In genomic region chr18:37546023-37546537, GRCh38 we compare ENCODE assay signal across 18 cellular contexts. TPM values are rescaled to one million over a fixed set of nuclear protein-coding genes. Genes with fewer than 3 reads are reported as not detected.
A peak's percentile ranks its signal among the peaks of the same experiment; 100 is the strongest.
DNase-seq lines count a peak whose midpoint lies in the region; ATAC-seq, FAIRE-seq and TF ChIP-seq lines count a peak whose summit lies in the region.
"Had no signal": no experiment of that assay in that cellular context is flagged by ENCODE, and none has a peak within 500 bp of the region (broad histone marks: within the 10 kb centered on the region; RNA-seq: fewer than 3 reads in every experiment).

No MANE protein-coding gene starts in this region.

- H3K36me3 ChIP-seq in BLaER1 treated with 17β-estradiol and CSF1 and Interleukin-3, amounts not matched to agents 10 nM and 100 nM = no peaks in the 10 kb centered on the region
- H3K36me3 ChIP-seq in H1 (ENCODE audit: control insufficient read depth in 2 of 4, insufficient read depth in 4 of 4, low read length in 3 of 4) (no peaks in the 10 kb centered on the region), neuronal stem cell (replicated peaks in 1 of 2; ENCODE audit: control insufficient read depth in 2 of 2, insufficient read depth in 2 of 2, low read length in 2 of 2) (no peaks in the 10 kb centered on the region), upper lobe of right lung (no peaks in the 10 kb centered on the region)

- peaks cover 0 to 8% (median 0%) of the 10 kb centered on the region in 11 experiments; a peak in 1 of 22 replicates for H4K20me1 ChIP-seq in BLaER1 treated with 17β-estradiol and CSF1 and Interleukin-3, amounts not matched to agents 10 nM and 100 nM
- H4K20me1 ChIP-seq in H1 (replicated peaks in 1 of 2; ENCODE audit: control insufficient read depth in 1 of 2, insufficient read depth in 2 of 2, low read length in 2 of 2) = no peaks in the 10 kb centered on the region

- no peak overlapping the region for H3K27ac ChIP-seq in BLaER1 treated with 17β-estradiol and CSF1 and Interleukin-3, amounts not matched to agents 10 nM and 100 nM
- H3K27ac ChIP-seq in H1 (ENCODE audit: low read depth, low read length) (no peak overlapping the region), neuronal stem cell (replicated peaks; ENCODE audit: low read length) (no peak overlapping the region), upper lobe of right lung (no peak overlapping the region)

- no peak overlapping the region for H3K14ac ChIP-seq in H1 (ENCODE audit: insufficient read length)
- no peak overlapping the region for H3K14ac ChIP-seq in neuronal stem cell (ENCODE audit: low read length)

- no peak for TF ChIP-seq RAD21 in H1 (IDR thresholded peaks at IDR 0.05 in 1 of 2, conservative IDR thresholded peaks at IDR 0.05 in 1 of 2; ENCODE audit: low read depth in 2 of 2, low read length in 2 of 2)

- H3K4me3 ChIP-seq in BLaER1 treated with 17β-estradiol and CSF1 and Interleukin-3, amounts not matched to agents 10 nM and 100 nM = no peak overlapping the region
- H3K4me3 ChIP-seq in H1 (ENCODE audit: extremely low read depth in 1 of 4, insufficient read depth in 2 of 4, low read depth in 3 of 4, low read length in 4 of 4) (no peak overlapping the region), neuronal stem cell (ENCODE audit: low read length in 2 of 2) (peak overlapping the region in 1 of 2 donors; percentile 26), upper lobe of right lung (no peak overlapping the region)
- H3K4me3 ChIP-seq: GM23338 had no signal

- H4K8ac ChIP-seq in H1 (ENCODE audit: extremely low read depth, insufficient read depth, low read length) = no peak overlapping the region; the same call in 1 of the 2 replicates
- no peak overlapping the region for H4K8ac ChIP-seq in neuronal stem cell (ENCODE audit: low read depth, low read length)

- no peak overlapping the region for H2BK120ac ChIP-seq in H1 (replicated peaks; ENCODE audit: low read depth, low read length)
- no peak overlapping the region for H2BK120ac ChIP-seq in neuronal stem cell (ENCODE audit: low read depth, low read length)

- no peaks in the 10 kb centered on the region for H3K79me2 ChIP-seq in H1 (ENCODE audit: control insufficient read depth in 1 of 2, insufficient read depth in 2 of 2, low read length in 2 of 2)

- CTCF ChIA-PET in H1 (lab: Charles Lee; ENCODE audit: partially characterized antibody) = interaction anchor here (0.7 to 3.4 kb wide), 10 partner anchors 7 to 233 kb away, joined by 3 to 20 read pairs (median 4); no protein-coding TSS in a partner anchor

- peak overlapping the region in 7 of 11 experiments; percentile 55 to 83 (median 72); a peak in 11 of 22 replicates for H3K4me2 ChIP-seq in BLaER1 treated with 17β-estradiol and CSF1 and Interleukin-3, amounts not matched to agents 10 nM and 100 nM
- H3K4me2 ChIP-seq in H1 (ENCODE audit: insufficient read depth in 1 of 2, low read depth in 2 of 2, low read length in 2 of 2) (no peak overlapping the region), neuronal stem cell (ENCODE audit: insufficient read depth, low read length, poor library complexity, severe bottlenecking) (no peak overlapping the region)
- H3K4me2 ChIP-seq: GM23338 had no signal

- no peaks in the 10 kb centered on the region; the same call in 1 of the 2 replicates for H3K23me2 ChIP-seq in H1 (ENCODE audit: low read depth, low read length)

- H3K27me3 ChIP-seq in BLaER1 treated with 17β-estradiol and CSF1 and Interleukin-3, amounts not matched to agents 10 nM and 100 nM = no peaks in the 10 kb centered on the region
- H3K27me3 ChIP-seq in H1 (replicated peaks in 1 of 4; ENCODE audit: control insufficient read depth in 3 of 4, extremely low read depth in 1 of 4, insufficient read depth in 3 of 4, low read length in 3 of 4) = no peaks in the 10 kb centered on the region
- peaks cover 0 to 4% (median 0%) of the 10 kb centered on the region in 3 experiments for H3K27me3 ChIP-seq in neuronal stem cell (ENCODE audit: control insufficient read depth in 3 of 3, insufficient read depth in 3 of 3, low read depth in 1 of 3, low read length in 3 of 3)
- peaks cover 17% of the 10 kb centered on the region for H3K27me3 ChIP-seq in upper lobe of right lung

- no peak overlapping the region for H2BK5ac ChIP-seq in H1 (ENCODE audit: low read depth, low read length)
- peak overlapping the region; percentile 42 for H2BK5ac ChIP-seq in neuronal stem cell (ENCODE audit: low read length)

- no peak overlapping the region for H3K56ac ChIP-seq in H1 (replicated peaks; ENCODE audit: insufficient read length, low read depth, low read length)

- intact Hi-C loops in upper lobe of right lung (cut with DNase I) = no loop called here

- no peak overlapping the region for H3K23ac ChIP-seq in H1 (ENCODE audit: insufficient read length)
- no peak overlapping the region for H3K23ac ChIP-seq in neuronal stem cell (ENCODE audit: low read depth, low read length, poor library complexity)

- POLR2A ChIA-PET in H1 (lab: Charles Lee; ENCODE audit: partially characterized antibody) = no interaction called here

- WGBS in H1 (ENCODE audit: extremely low coverage in 1 of 2, insufficient coverage in 1 of 2, insufficient read length in 1 of 2, insufficient replicate concordance in 2 of 2, low coverage in 1 of 2, low lambda C conversion rate in 2 of 2, missing lambda C conversion rate in 1 of 2), 2 experiments = 87% methylated on average over 13 of the region's 13 CpGs; no CpG with 5 or more reads in 1 of the 2 experiments
- WGBS in neuronal stem cell (ENCODE audit: extremely low coverage in 2 of 2, insufficient read length in 2 of 2, insufficient replicate concordance in 1 of 2), 2 donors = no CpG with 5 or more reads among the region's 13 CpGs

- no peak for ATAC-seq in upper lobe of right lung
- ATAC-seq in GM18907 (IDR thresholded peaks at IDR 0.05; ENCODE audit: unreplicated experiment) = no peak
- ATAC-seq: CD8-positive, alpha-beta T cell; GM23338; HepG2 had no signal

- H3K18ac ChIP-seq in H1 (ENCODE audit: extremely low read depth, low read length) = no peak overlapping the region
- no peak overlapping the region for H3K18ac ChIP-seq in neuronal stem cell (ENCODE audit: low read length)

- H3K79me1 ChIP-seq in H1 (ENCODE audit: low read depth, low read length) (no peaks in the 10 kb centered on the region), neuronal stem cell (ENCODE audit: low read depth, low read length) (no peaks in the 10 kb centered on the region)

- no peak overlapping the region for H4K91ac ChIP-seq in H1 (replicated peaks; ENCODE audit: insufficient read length, low read length)
- no peak overlapping the region for H4K91ac ChIP-seq in neuronal stem cell (ENCODE audit: low read depth, low read length, poor library complexity)

- H2AK5ac ChIP-seq in H1 (ENCODE audit: low read depth, low read length) (peak overlapping the region; percentile 77; the same call in 1 of the 2 replicates), neuronal stem cell (ENCODE audit: low read depth, low read length) (no peak overlapping the region)

- no peak overlapping the region for H2BK20ac ChIP-seq in H1 (ENCODE audit: low read length)

- no peak for TF ChIP-seq POLR2A in H1 (IDR thresholded peaks at IDR 0.05; ENCODE audit: control extremely low read depth in 1 of 2, low read depth in 2 of 2, low read length in 2 of 2)

- H3K9ac ChIP-seq in BLaER1 treated with 17β-estradiol and CSF1 and Interleukin-3, amounts not matched to agents 10 nM and 100 nM = no peak overlapping the region
- no peak overlapping the region for H3K9ac ChIP-seq in H1 (replicated peaks in 1 of 4; ENCODE audit: extremely low read depth in 1 of 4, low read depth in 3 of 4, low read length in 3 of 4)
- H3K9ac ChIP-seq in neuronal stem cell (ENCODE audit: low read depth, low read length, poor library complexity) = no peak overlapping the region

- no peak overlapping the region for H4K5ac ChIP-seq in H1 (ENCODE audit: insufficient read length, low read depth, low read length)

- TF ChIP-seq CTCF in H1 (IDR thresholded peaks at IDR 0.05; ENCODE audit: control extremely low read depth in 1 of 3, insufficient read depth in 1 of 3, low read depth in 1 of 3, low read length in 3 of 3) (no peak), upper lobe of right lung (IDR thresholded peaks at IDR 0.05) (no peak)

- no peaks in the 10 kb centered on the region for H3K9me3 ChIP-seq in BLaER1 treated with 17β-estradiol and CSF1 and Interleukin-3, amounts not matched to agents 10 nM and 100 nM (replicated peaks in 1 of 11)
- H3K9me3 ChIP-seq in H1 (ENCODE audit: insufficient read depth in 2 of 2, low read depth in 1 of 2, low read length in 1 of 2) (no peaks in the 10 kb centered on the region), neuronal stem cell (replicated peaks in 1 of 2; ENCODE audit: control insufficient read depth in 2 of 2, insufficient read depth in 1 of 2, low read depth in 1 of 2, low read length in 2 of 2) (no peaks in the 10 kb centered on the region), upper lobe of right lung (no peaks in the 10 kb centered on the region)

- no peak overlapping the region for H3K4ac ChIP-seq in H1 (replicated peaks; ENCODE audit: insufficient read length, low read depth, low read length)
- H3K4ac ChIP-seq in neuronal stem cell (ENCODE audit: low read length) = no peak overlapping the region

- TF ChIP-seq EP300 in H1 (IDR thresholded peaks at IDR 0.05; ENCODE audit: borderline replicate concordance in 1 of 2, low read depth in 2 of 2, low read length in 2 of 2) = no peak

- DNase-seq in H1 (ENCODE audit: low read depth in 1 of 2, low spot score in 2 of 2) (no peak), neuronal stem cell (ENCODE audit: low spot score) (no peak), upper lobe of right lung (peak; percentile 54), Kasumi-1 (lab: John Stamatoyannopoulos, UW) (no peak)
- no peak for DNase-seq in activated CD4-positive, alpha-beta T cell treated with anti-CD3 and anti-CD28 coated beads for 4 hours
- DNase-seq: ACHN; Calu3; CD8-positive, alpha-beta T cell; DMS79 treated with DMSO at 0.1 percent for 48 hours; GF-D8; H7; KBM-7 had no signal

- H2BK12ac ChIP-seq in H1 (ENCODE audit: low read depth, low read length) (no peak overlapping the region), neuronal stem cell (ENCODE audit: low read length) (no peak overlapping the region)

- H2BK15ac ChIP-seq in H1 (ENCODE audit: low read length) = no peak overlapping the region
- H2BK15ac ChIP-seq in neuronal stem cell (ENCODE audit: low read length) = peak overlapping the region; percentile 33

- H2AFZ ChIP-seq in H1 (ENCODE audit: low read length) = no peak overlapping the region
- H2AFZ ChIP-seq in neuronal stem cell (ENCODE audit: low read length) = no peak overlapping the region
- H2AFZ ChIP-seq: GM23338 had no signal

- peaks cover 0 to 33% (median 25%) of the 10 kb centered on the region in 10 experiments; a peak in 15 of 20 replicates for H3K4me1 ChIP-seq in BLaER1 treated with 17β-estradiol and CSF1 and Interleukin-3, amounts not matched to agents 10 nM and 100 nM
- no peaks in the 10 kb centered on the region; a peak in 2 of 7 replicates for H3K4me1 ChIP-seq in H1 (replicated peaks in 1 of 4; ENCODE audit: control insufficient read depth in 3 of 4, insufficient read depth in 4 of 4, low read length in 3 of 4)
- H3K4me1 ChIP-seq in neuronal stem cell (ENCODE audit: control insufficient read depth in 2 of 2, insufficient read depth in 1 of 2, low read depth in 1 of 2, low read length in 2 of 2) = peaks cover 0 to 12% of the 10 kb centered on the region in 2 donors
- no peaks in the 10 kb centered on the region for H3K4me1 ChIP-seq in upper lobe of right lung

- no peak for FAIRE-seq in H1 (lab: Jason Lieb, UNC)
- FAIRE-seq: A204.1, HepG2 had no signal

RNA-seq across cellular contexts. Expression of gene CELF4, which starts 19.5 kb away (rescaled TPM):
- total RNA-seq in H1 (2021; fragmentation: NEBNext Ultra II Directional; extraction: Animal tissue kit (Norgen Biotek cat#: 25700)) = 3.3 and 3.4 TPM in 2 replicates
- polyA plus RNA-seq in H1 (2011; rRNA removed) = 1.6 and 2.8 TPM in 2 replicates
- 1.6 TPM for polyA plus RNA-seq in H1 (2011; cell fraction: cytosol; rRNA removed)
- polyA plus RNA-seq in H1 (2011; cell fraction: nucleus; rRNA removed) = 4.1 TPM
- polyA plus RNA-seq in H1 (2012, experiment 1 of 2) = 1.6 to 3.7 TPM (median 2.9 TPM) in 4 replicates
- 1.5 TPM for polyA plus RNA-seq in H1 (2012, experiment 2 of 2)
- 11.9 TPM for polyA plus RNA-seq in H1 (2013, experiment 1 of 2)
- 11.2 TPM for polyA plus RNA-seq in H1 (2013, experiment 2 of 2)
- 0.63 and 0.93 TPM in 2 replicates for polyA minus RNA-seq in H1 (2011; rRNA and poly(A)+ RNA removed)
- 1.4 TPM for polyA minus RNA-seq in H1 (2011; cell fraction: cytosol; rRNA and poly(A)+ RNA removed)
- 5.7 TPM for polyA minus RNA-seq in H1 (2011; cell fraction: nucleus; rRNA and poly(A)+ RNA removed)
- 8.5 TPM for polyA plus RNA-seq in neuronal stem cell (2013, experiment 1 of 2)
- 10.2 TPM for polyA plus RNA-seq in neuronal stem cell (2013, experiment 2 of 2)
- 1.2 TPM for total RNA-seq in upper lobe of right lung
- total RNA-seq: CD8-positive, alpha-beta T cell; HepG2 had no signal
- polyA plus RNA-seq: BJ, HepG2 had no signal

Comparison
In these comparisons a context has a peak if more than half of its experiments do, and no peak if none do; other contexts are left out.
1. H3K4me2 ChIP-seq: peak in BLaER1 treated with 17β-estradiol and CSF1 and Interleukin-3, amounts not matched to agents 10 nM and 100 nM (7 of 11); none in H1 (0 of 2) and neuronal stem cell (single experiment).